ENCODE assay signal across 1 cellular context in genomic region chr14:102498678-102499265, GRCh38.
TF ChIP-seq lines count a peak whose summit lies in the region.

No MANE protein-coding gene starts in this region.

TF ChIP-seq in WTC11, 78 proteins besides CTCF, POLR2A, EP300 and RAD21 (continued from another document):
- TF ChIP-seq ZSCAN18 (CRISPR knock-in tag; IDR thresholded peaks at IDR 0.05) = no peak
- no peak for TF ChIP-seq SMAD3 (CRISPR knock-in tag; IDR thresholded peaks at IDR 0.05; ENCODE audit: borderline replicate concordance)
- no peak for TF ChIP-seq TCF7 (CRISPR knock-in tag; IDR thresholded peaks at IDR 0.05; ENCODE audit: low read depth)
TF ChIP-seq in WTC11: peak in this region for 0.
